ENCODE assay signal across 1 cellular context in genomic region chr19:18150776-18151624, GRCh38.
TF ChIP-seq lines count a peak whose summit lies in the region.

No MANE protein-coding gene starts in this region.

TF ChIP-seq in HEK293, 187 proteins besides CTCF, POLR2A, EP300 and RAD21 (continued from another document):
- TF ChIP-seq ZFP3 (tag by site-specific recombination; IDR thresholded peaks at IDR 0.05; ENCODE audit: low read depth) (peak; percentile 50; the same call in 1 of the 2 replicates), ZNF239 (tag by site-specific recombination; IDR thresholded peaks at IDR 0.05) (no peak), ZNF48 (tag by site-specific recombination; IDR thresholded peaks at IDR 0.05) (no peak), ZIC2 (tag by site-specific recombination; IDR thresholded peaks at IDR 0.05) (no peak), SP7 (tag by site-specific recombination; IDR thresholded peaks at IDR 0.05) (no peak), ZNF155 (tag by site-specific recombination; IDR thresholded peaks at IDR 0.05) (no peak), ZNF292 (tag by site-specific recombination; IDR thresholded peaks at IDR 0.05; ENCODE audit: borderline replicate concordance, low read depth) (no peak)
- TF ChIP-seq, protein P1, sequence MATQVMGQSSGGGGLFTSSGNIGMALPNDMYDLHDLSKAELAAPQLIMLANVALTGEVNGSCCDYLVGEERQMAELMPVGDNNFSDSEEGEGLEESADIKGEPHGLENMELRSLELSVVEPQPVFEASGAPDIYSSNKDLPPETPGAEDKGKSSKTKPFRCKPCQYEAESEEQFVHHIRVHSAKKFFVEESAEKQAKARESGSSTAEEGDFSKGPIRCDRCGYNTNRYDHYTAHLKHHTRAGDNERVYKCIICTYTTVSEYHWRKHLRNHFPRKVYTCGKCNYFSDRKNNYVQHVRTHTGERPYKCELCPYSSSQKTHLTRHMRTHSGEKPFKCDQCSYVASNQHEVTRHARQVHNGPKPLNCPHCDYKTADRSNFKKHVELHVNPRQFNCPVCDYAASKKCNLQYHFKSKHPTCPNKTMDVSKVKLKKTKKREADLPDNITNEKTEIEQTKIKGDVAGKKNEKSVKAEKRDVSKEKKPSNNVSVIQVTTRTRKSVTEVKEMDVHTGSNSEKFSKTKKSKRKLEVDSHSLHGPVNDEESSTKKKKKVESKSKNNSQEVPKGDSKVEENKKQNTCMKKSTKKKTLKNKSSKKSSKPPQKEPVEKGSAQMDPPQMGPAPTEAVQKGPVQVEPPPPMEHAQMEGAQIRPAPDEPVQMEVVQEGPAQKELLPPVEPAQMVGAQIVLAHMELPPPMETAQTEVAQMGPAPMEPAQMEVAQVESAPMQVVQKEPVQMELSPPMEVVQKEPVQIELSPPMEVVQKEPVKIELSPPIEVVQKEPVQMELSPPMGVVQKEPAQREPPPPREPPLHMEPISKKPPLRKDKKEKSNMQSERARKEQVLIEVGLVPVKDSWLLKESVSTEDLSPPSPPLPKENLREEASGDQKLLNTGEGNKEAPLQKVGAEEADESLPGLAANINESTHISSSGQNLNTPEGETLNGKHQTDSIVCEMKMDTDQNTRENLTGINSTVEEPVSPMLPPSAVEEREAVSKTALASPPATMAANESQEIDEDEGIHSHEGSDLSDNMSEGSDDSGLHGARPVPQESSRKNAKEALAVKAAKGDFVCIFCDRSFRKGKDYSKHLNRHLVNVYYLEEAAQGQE (tag by site-specific recombination; IDR thresholded peaks at IDR 0.05): peak; percentile 65
